11 cellular contexts compared by ENCODE assay signal in the genomic region with DNA sequence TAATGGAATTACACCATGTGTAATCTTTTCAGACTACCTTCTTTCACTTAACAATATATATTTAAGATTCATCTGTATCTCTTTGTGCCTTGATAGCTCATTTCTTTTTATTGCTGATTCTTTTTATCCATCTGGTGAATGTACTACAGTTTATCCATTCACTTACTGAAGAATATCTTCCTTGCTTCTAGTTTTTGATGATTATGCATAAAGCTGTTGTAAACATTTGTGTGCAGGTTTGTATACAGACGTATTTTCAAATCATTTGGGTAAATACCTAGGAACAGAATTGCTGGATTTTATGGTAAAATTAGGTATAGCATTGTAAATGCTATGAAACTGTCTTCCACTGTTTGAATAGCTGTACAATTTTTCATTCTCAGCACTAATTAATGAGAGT.
"Had no signal": no experiment of that assay in that cellular context is flagged by ENCODE, and none has a peak within 500 bp of the region (broad histone marks: within the 10 kb centered on the region; RNA-seq: fewer than 3 reads in every experiment).

No MANE protein-coding gene starts in this region.

- H3K4me3 ChIP-seq: GM23248, GM23338, HAP-1 had no signal

- H3K36me3 ChIP-seq: HAP-1 had no signal

- H2AFZ ChIP-seq: GM23248, GM23338 had no signal

- H3K4me1 Mint-ChIP-seq: GM23338, H9 had no signal

- ATAC-seq: GM23338, HCT116 had no signal

- H3K4me3 Mint-ChIP-seq: GM23338, H9, HFFc6 had no signal

- H3K4me1 ChIP-seq: HAP-1 had no signal

- H3K27ac Mint-ChIP-seq: GM23338, H9, HFFc6 had no signal

- H3K27ac ChIP-seq: GM23248 had no signal

- H3K9me3 ChIP-seq: HAP-1 had no signal

- H3K9ac ChIP-seq: GM23248 had no signal

- FAIRE-seq: H1, H54 had no signal

- DNase-seq: GM23248, GOT3, H7, H9, HCEC 1CT, HFFc6 had no signal

- H3K4me2 ChIP-seq: GM23338 had no signal
